16 cellular contexts compared by ENCODE assay signal in genomic region chr1:247647864-247648263, GRCh38. TPM values are rescaled to one million over a fixed set of nuclear protein-coding genes. Genes with fewer than 3 reads are reported as not detected.
A peak's percentile ranks its signal among the peaks of the same experiment; 100 is the strongest.
DNase-seq lines count a peak whose midpoint lies in the region; FAIRE-seq and TF ChIP-seq lines count a peak whose summit lies in the region.
"Had no signal": no experiment of that assay in that cellular context is flagged by ENCODE, and none has a peak within 500 bp of the region (broad histone marks: within the 10 kb centered on the region; RNA-seq: fewer than 3 reads in every experiment).

No MANE protein-coding gene starts in this region.

- H3K79me2 ChIP-seq in H1 (ENCODE audit: control insufficient read depth in 1 of 2, insufficient read depth in 2 of 2, low read length in 2 of 2) (no peaks in the 10 kb centered on the region), trophoblast cell (ENCODE audit: control insufficient read depth, insufficient read depth, low read length, poor library complexity) (no peaks in the 10 kb centered on the region)

- H3K79me1 ChIP-seq in H1 (ENCODE audit: low read depth, low read length) = no peaks in the 10 kb centered on the region
- no peaks in the 10 kb centered on the region for H3K79me1 ChIP-seq in trophoblast cell (ENCODE audit: low read length)

- H2BK12ac ChIP-seq in H1 (ENCODE audit: low read depth, low read length) (no peak overlapping the region), trophoblast cell (ENCODE audit: low read length) (no peak overlapping the region)

- H3K4me3 Mint-ChIP-seq in T-helper 2 cell treated with Interferon-gamma antibody and Interleukin-4, amounts not matched to agents 5 μg/mL and 100 μg/mL, for 36 hours = no peak overlapping the region
- H3K4me3 Mint-ChIP-seq: neural crest cell had no signal

- H4K20me1 ChIP-seq in H1 (replicated peaks in 1 of 2; ENCODE audit: control insufficient read depth in 1 of 2, insufficient read depth in 2 of 2, low read length in 2 of 2) = no peaks in the 10 kb centered on the region

- 28% methylated on average over 2 of the region's 2 CpGs; no CpG with 5 or more reads in 1 of the 2 experiments for WGBS in H1 (ENCODE audit: extremely low coverage in 1 of 2, insufficient coverage in 1 of 2, insufficient read length in 1 of 2, insufficient replicate concordance in 2 of 2, low coverage in 1 of 2, low lambda C conversion rate in 2 of 2, missing lambda C conversion rate in 1 of 2), 2 experiments
- WGBS in trophoblast cell (ENCODE audit: extremely low coverage, insufficient coverage, insufficient read length) = no CpG with 5 or more reads among the region's 2 CpGs

- H3K4me1 Mint-ChIP-seq in T-helper 2 cell treated with Interferon-gamma antibody and Interleukin-4, amounts not matched to agents 5 μg/mL and 100 μg/mL, for 36 hours (ENCODE audit: low read depth) = no peaks in the 10 kb centered on the region

- no peak for FAIRE-seq in H1 (lab: Jason Lieb, UNC)
- FAIRE-seq: GM12878 had no signal

- H2BK120ac ChIP-seq in H1 (replicated peaks; ENCODE audit: low read depth, low read length) (no peak overlapping the region), trophoblast cell (ENCODE audit: insufficient read depth, low read length, poor library complexity) (no peak overlapping the region)

- peaks cover 1% of the 10 kb centered on the region; the same call in 1 of the 2 replicates for H3K27me3 ChIP-seq in H7 (ENCODE audit: control insufficient read depth, insufficient read depth, low read length)
- H3K27me3 ChIP-seq in H1 (replicated peaks in 1 of 4; ENCODE audit: control insufficient read depth in 3 of 4, extremely low read depth in 1 of 4, insufficient read depth in 3 of 4, low read length in 3 of 4) = no peaks in the 10 kb centered on the region; a peak in 2 of 7 replicates
- H3K27me3 ChIP-seq in trophoblast cell (ENCODE audit: insufficient read depth, low read length) = no peaks in the 10 kb centered on the region
- H3K27me3 ChIP-seq: right atrium auricular region had no signal

- no peak overlapping the region for H3K27ac Mint-ChIP-seq in T-helper 2 cell treated with Interferon-gamma antibody and Interleukin-4, amounts not matched to agents 5 μg/mL and 100 μg/mL, for 36 hours

- no peak overlapping the region for H4K8ac ChIP-seq in H1 (ENCODE audit: extremely low read depth, insufficient read depth, low read length)
- H4K8ac ChIP-seq in trophoblast cell (ENCODE audit: low read depth, low read length) = no peak overlapping the region

- H3K23ac ChIP-seq in H1 (ENCODE audit: insufficient read length) (no peak overlapping the region), trophoblast cell (ENCODE audit: low read length) (no peak overlapping the region)

- H2AK5ac ChIP-seq in H1 (ENCODE audit: low read depth, low read length) = no peak overlapping the region
- H2AK5ac ChIP-seq in trophoblast cell (ENCODE audit: low read length) = no peak overlapping the region

- H3K36me3 ChIP-seq in H7 (replicated peaks; ENCODE audit: control insufficient read depth, insufficient read depth, low read length) (no peaks in the 10 kb centered on the region), H1 (ENCODE audit: control insufficient read depth in 2 of 4, insufficient read depth in 4 of 4, low read length in 3 of 4) (no peaks in the 10 kb centered on the region), trophoblast cell (ENCODE audit: control insufficient read depth in 1 of 2, insufficient read depth in 2 of 2, low read length in 2 of 2) (no peaks in the 10 kb centered on the region)
- H3K36me3 ChIP-seq: gastroesophageal sphincter, HAP-1, right atrium auricular region had no signal

- H3K4me2 ChIP-seq in H1 (ENCODE audit: insufficient read depth in 1 of 2, low read depth in 2 of 2, low read length in 2 of 2) (peak overlapping the region; percentile 15 to 38; a peak in 2 of 4 replicates), trophoblast cell (ENCODE audit: low read length) (no peak overlapping the region)

- H3K4ac ChIP-seq in H1 (replicated peaks; ENCODE audit: insufficient read length, low read depth, low read length) = no peak overlapping the region
- no peak overlapping the region for H3K4ac ChIP-seq in trophoblast cell (ENCODE audit: low read depth, low read length)

- POLR2A ChIA-PET in H1 (lab: Charles Lee; ENCODE audit: partially characterized antibody) = no interaction called here

- TF ChIP-seq EP300 in H1 (IDR thresholded peaks at IDR 0.05; ENCODE audit: borderline replicate concordance in 1 of 2, low read depth in 2 of 2, low read length in 2 of 2) = no peak

- no peak for TF ChIP-seq POLR2A in H1 (IDR thresholded peaks at IDR 0.05; ENCODE audit: control extremely low read depth in 1 of 2, low read depth in 2 of 2, low read length in 2 of 2)

- no peak overlapping the region for H3K27ac ChIP-seq in H1 (ENCODE audit: low read depth, low read length)
- H3K27ac ChIP-seq in trophoblast cell (ENCODE audit: low read depth, low read length) = no peak overlapping the region
- H3K27ac ChIP-seq: epithelial cell of prostate, gastroesophageal sphincter, right atrium auricular region had no signal

- no peak for TF ChIP-seq RAD21 in H1 (IDR thresholded peaks at IDR 0.05 in 1 of 2, conservative IDR thresholded peaks at IDR 0.05 in 1 of 2; ENCODE audit: low read depth in 2 of 2, low read length in 2 of 2)

- H3K18ac ChIP-seq in H1 (ENCODE audit: extremely low read depth, low read length) (no peak overlapping the region), trophoblast cell (ENCODE audit: low read length) (no peak overlapping the region)

- no peak overlapping the region for H4K5ac ChIP-seq in H1 (ENCODE audit: insufficient read length, low read depth, low read length)

- H2AFZ ChIP-seq in H1 (ENCODE audit: low read length) = no peak overlapping the region
- no peak overlapping the region for H2AFZ ChIP-seq in trophoblast cell (ENCODE audit: insufficient read depth, low read length, poor library complexity)

- TF ChIP-seq CTCF in H1 (IDR thresholded peaks at IDR 0.05; ENCODE audit: control extremely low read depth in 1 of 3, insufficient read depth in 1 of 3, low read depth in 1 of 3, low read length in 3 of 3) = no peak

- H3K36me3 Mint-ChIP-seq in T-helper 2 cell treated with Interferon-gamma antibody and Interleukin-4, amounts not matched to agents 5 μg/mL and 100 μg/mL, for 36 hours (ENCODE audit: low read depth) = no peaks in the 10 kb centered on the region

- no peak overlapping the region for H3K14ac ChIP-seq in H1 (ENCODE audit: insufficient read length)
- no peak overlapping the region for H3K14ac ChIP-seq in trophoblast cell (ENCODE audit: low read length)

- H3K4me3 ChIP-seq in H7 (ENCODE audit: insufficient read depth, low read depth, low read length) (no peak overlapping the region), H1 (ENCODE audit: extremely low read depth in 1 of 4, insufficient read depth in 2 of 4, low read depth in 3 of 4, low read length in 4 of 4) (peak overlapping the region in 1 of 4 experiments; percentile 39; a peak in 1 of 8 replicates), trophoblast cell (ENCODE audit: low read depth, low read length) (no peak overlapping the region)
- H3K4me3 ChIP-seq: gastroesophageal sphincter, GM12878, HAP-1, right atrium auricular region had no signal

- H3K23me2 ChIP-seq in H1 (ENCODE audit: low read depth, low read length) = no peaks in the 10 kb centered on the region

- H3K9me3 Mint-ChIP-seq in T-helper 2 cell treated with Interferon-gamma antibody and Interleukin-4, amounts not matched to agents 5 μg/mL and 100 μg/mL, for 36 hours = no peaks in the 10 kb centered on the region
- H3K9me3 Mint-ChIP-seq: neural crest cell had no signal

- H3K4me1 ChIP-seq in H1 (replicated peaks in 1 of 4; ENCODE audit: control insufficient read depth in 3 of 4, insufficient read depth in 4 of 4, low read length in 3 of 4) (peaks cover 0 to 7% (median 4%) of the 10 kb centered on the region in 4 experiments; a peak in 3 of 7 replicates), trophoblast cell (ENCODE audit: control insufficient read depth in 1 of 2, insufficient read depth in 2 of 2, low read length in 2 of 2) (no peaks in the 10 kb centered on the region)
- H3K4me1 ChIP-seq: gastroesophageal sphincter, HAP-1, right atrium auricular region had no signal

- DNase-seq in H7 (peak; percentile 56), NCI-H2081 treated with DMSO at 0.1 percent for 48 hours (lab: John Stamatoyannopoulos, UW) (peak; percentile 61), H1 (ENCODE audit: low read depth in 1 of 2, low spot score in 2 of 2) (peak in 1 of 2 experiments; percentile 27), retina (peak; percentile 7), trophoblast cell (no peak), HuH-7.5 (ENCODE audit: low spot score) (no peak)
- DNase-seq in T-helper 2 cell treated with Interferon-gamma antibody and Interleukin-4, amounts not matched to agents 5 μg/mL and 100 μg/mL, for 36 hours (ENCODE audit: low spot score) = no peak
- DNase-seq: activated gamma-delta T cell, mesendoderm, NCI-H226 had no signal

- H4K91ac ChIP-seq in H1 (replicated peaks; ENCODE audit: insufficient read length, low read length) = no peak overlapping the region
- H4K91ac ChIP-seq in trophoblast cell (ENCODE audit: low read depth, low read length) = no peak overlapping the region

- CTCF ChIA-PET in H1 (lab: Charles Lee; ENCODE audit: partially characterized antibody) = no interaction called here

- no peak overlapping the region for H4K12ac ChIP-seq in trophoblast cell (ENCODE audit: low read depth, low read length)

- H3K9ac ChIP-seq in H1 (replicated peaks in 1 of 4; ENCODE audit: extremely low read depth in 1 of 4, low read depth in 3 of 4, low read length in 3 of 4) = no peak overlapping the region
- H3K9ac ChIP-seq in trophoblast cell (ENCODE audit: low read length) = no peak overlapping the region

- H2BK5ac ChIP-seq in H1 (ENCODE audit: low read depth, low read length) (no peak overlapping the region), trophoblast cell (ENCODE audit: low read depth, low read length, poor library complexity) (no peak overlapping the region)

- H3K56ac ChIP-seq in H1 (replicated peaks; ENCODE audit: insufficient read length, low read depth, low read length) = no peak overlapping the region

- H3K9me3 ChIP-seq in H1 (ENCODE audit: insufficient read depth in 2 of 2, low read depth in 1 of 2, low read length in 1 of 2) (peaks cover 12 to 19% of the 10 kb centered on the region in 2 experiments; a peak in 3 of 4 replicates), trophoblast cell (ENCODE audit: insufficient read depth, low read depth, low read length) (no peaks in the 10 kb centered on the region)
- H3K9me3 ChIP-seq: gastroesophageal sphincter, HAP-1, right atrium auricular region had no signal

- no peak overlapping the region for H2BK15ac ChIP-seq in H1 (ENCODE audit: low read length)

- H3K27me3 Mint-ChIP-seq in T-helper 2 cell treated with Interferon-gamma antibody and Interleukin-4, amounts not matched to agents 5 μg/mL and 100 μg/mL, for 36 hours (ENCODE audit: low read depth) = no peaks in the 10 kb centered on the region

- H2BK20ac ChIP-seq in H1 (ENCODE audit: low read length) = no peak overlapping the region

RNA-seq across cellular contexts. Expression of gene OR13G1, which starts 31.7 kb away (rescaled TPM):
- total RNA-seq in H7 (2014; rRNA removed; shearing (Covaris generic)) = not detected in 2 replicates
- total RNA-seq in H1 (2021; fragmentation: NEBNext Ultra II Directional; extraction: Animal tissue kit (Norgen Biotek cat#: 25700)) = not detected in 2 replicates
- polyA plus RNA-seq in H1 (2011; rRNA removed) = not detected in 2 replicates
- polyA plus RNA-seq in H1 (2011; cell fraction: cytosol; rRNA removed) = not detected
- not detected for polyA plus RNA-seq in H1 (2011; cell fraction: nucleus; rRNA removed)
- polyA plus RNA-seq in H1 (2012, experiment 1 of 2) = not detected in 4 replicates
- not detected for polyA plus RNA-seq in H1 (2012, experiment 2 of 2)
- polyA plus RNA-seq in H1 (2013, experiment 1 of 2) = not detected
- not detected for polyA plus RNA-seq in H1 (2013, experiment 2 of 2)
- not detected in 2 replicates for polyA minus RNA-seq in H1 (2011; rRNA and poly(A)+ RNA removed)
- polyA minus RNA-seq in H1 (2011; cell fraction: cytosol; rRNA and poly(A)+ RNA removed) = not detected
- polyA minus RNA-seq in H1 (2011; cell fraction: nucleus; rRNA and poly(A)+ RNA removed) = not detected
- not detected in 2 replicates for polyA plus RNA-seq in trophoblast cell (2013)
- total RNA-seq: gastroesophageal sphincter, GM12878, neural crest cell, right atrium auricular region had no signal
- polyA plus RNA-seq: GM12878 had no signal

RNA-seq across cellular contexts. Expression of gene OR2G3, which starts 42.5 kb away (rescaled TPM):
- total RNA-seq in H7 (2014; rRNA removed; shearing (Covaris generic)) = not detected in 2 replicates
- not detected in 2 replicates for total RNA-seq in H1 (2021; fragmentation: NEBNext Ultra II Directional; extraction: Animal tissue kit (Norgen Biotek cat#: 25700))
- polyA plus RNA-seq in H1 (2011; rRNA removed) = not detected in 2 replicates
- polyA plus RNA-seq in H1 (2011; cell fraction: cytosol; rRNA removed) = not detected
- polyA plus RNA-seq in H1 (2011; cell fraction: nucleus; rRNA removed) = not detected
- polyA plus RNA-seq in H1 (2012, experiment 1 of 2) = not detected in 4 replicates
- polyA plus RNA-seq in H1 (2012, experiment 2 of 2) = not detected
- not detected for polyA plus RNA-seq in H1 (2013, experiment 1 of 2)
- polyA plus RNA-seq in H1 (2013, experiment 2 of 2) = not detected
- not detected in 2 replicates for polyA minus RNA-seq in H1 (2011; rRNA and poly(A)+ RNA removed)
- not detected for polyA minus RNA-seq in H1 (2011; cell fraction: cytosol; rRNA and poly(A)+ RNA removed)
- not detected for polyA minus RNA-seq in H1 (2011; cell fraction: nucleus; rRNA and poly(A)+ RNA removed)
- not detected in 2 replicates for polyA plus RNA-seq in trophoblast cell (2013)
- total RNA-seq: gastroesophageal sphincter, GM12878, neural crest cell, right atrium auricular region had no signal
- polyA plus RNA-seq: GM12878 had no signal

RNA-seq across cellular contexts. Expression of gene OR2G2, which starts 59.7 kb away (rescaled TPM):
- not detected in 2 replicates for total RNA-seq in H7 (2014; rRNA removed; shearing (Covaris generic))
- not detected in 2 replicates for total RNA-seq in H1 (2021; fragmentation: NEBNext Ultra II Directional; extraction: Animal tissue kit (Norgen Biotek cat#: 25700))
- not detected in 2 replicates for polyA plus RNA-seq in H1 (2011; rRNA removed)
- polyA plus RNA-seq in H1 (2011; cell fraction: cytosol; rRNA removed) = not detected
- not detected for polyA plus RNA-seq in H1 (2011; cell fraction: nucleus; rRNA removed)
- polyA plus RNA-seq in H1 (2012, experiment 1 of 2) = not detected in 4 replicates
- not detected for polyA plus RNA-seq in H1 (2012, experiment 2 of 2)
- polyA plus RNA-seq in H1 (2013, experiment 1 of 2) = not detected
- not detected for polyA plus RNA-seq in H1 (2013, experiment 2 of 2)
- not detected in 2 replicates for polyA minus RNA-seq in H1 (2011; rRNA and poly(A)+ RNA removed)
- not detected for polyA minus RNA-seq in H1 (2011; cell fraction: cytosol; rRNA and poly(A)+ RNA removed)
- not detected for polyA minus RNA-seq in H1 (2011; cell fraction: nucleus; rRNA and poly(A)+ RNA removed)
- not detected in 2 replicates for polyA plus RNA-seq in trophoblast cell (2013)
- total RNA-seq: gastroesophageal sphincter, GM12878, neural crest cell, right atrium auricular region had no signal
- polyA plus RNA-seq: GM12878 had no signal

Comparison
In these comparisons a context has a peak if more than half of its experiments do, and no peak if none do; other contexts are left out.
1. DNase-seq: peak in H7 (single experiment), NCI-H2081 treated with DMSO at 0.1 percent for 48 hours (single experiment) and retina (single experiment); none in T-helper 2 cell treated with Interferon-gamma antibody and Interleukin-4, amounts not matched to agents 5 μg/mL and 100 μg/mL, for 36 hours (single experiment), trophoblast cell (0 of 2) and HuH-7.5 (single experiment).